30 cellular contexts compared by ENCODE assay signal in genomic region chrX:24805201-24805600, GRCh38.
"Had no signal": no experiment of that assay in that cellular context is flagged by ENCODE, and none has a peak within 500 bp of the region (broad histone marks: within the 10 kb centered on the region; RNA-seq: fewer than 3 reads in every experiment).

No MANE protein-coding gene starts in this region.

- H3K36me3 ChIP-seq: esophagus squamous epithelium, gastroesophageal sphincter, neutrophil, thoracic aorta, uterus had no signal

- ATAC-seq: activated T-helper 17 cell treated with anti-CD3 and anti-CD28 coated beads, Interleukin-2, amount 50 U/mL, for 72 hours; gastroesophageal sphincter; left cardiac atrium; psoas muscle; right cardiac atrium; stimulated activated naive CD8-positive, alpha-beta T cell treated with anti-CD3 and anti-CD28 coated beads, Interleukin-15, Interleukin-2, amounts not matched to agents 100 U/mL and 50 U/mL, for 24 hours; T-helper 17 cell had no signal

- DNase-seq: activated CD4-positive, alpha-beta memory T cell treated with anti-CD3 and anti-CD28 coated beads for 36 hours; activated CD4-positive, alpha-beta T cell treated with anti-CD3 and anti-CD28 coated beads, Interleukin-2, amount 10 ng/mL, durations not matched to agents 24 days and 14 days; activated CD4-positive, CD25-positive, alpha-beta regulatory T cell treated with anti-CD3 and anti-CD28 coated beads, Interleukin-2, amount 50 U/mL, for 72 hours; activated CD8-positive, alpha-beta memory T cell treated with anti-CD3 and anti-CD28 coated beads, Interleukin-2, amount 50 U/mL, for 4 hours; activated gamma-delta T cell treated with Interleukin-2 at 50 U/mL for 16 hours; activated naive CD4-positive, alpha-beta T cell treated with anti-CD3 and anti-CD28 coated beads, Interleukin-2, amount 50 U/mL, for 16 hours; activated T-cell treated with anti-CD3 and anti-CD28 coated beads, Interleukin-2, amount 50 U/mL, for 24 hours; amniotic stem cell; esophagus squamous epithelium; hippocampal formation; left cardiac atrium; mammary epithelial cell; psoas muscle; right cardiac atrium; stimulated activated CD4-positive, alpha-beta T cell treated with anti-CD3 and anti-CD28 coated beads, Interleukin-2, amount 100 ng/mL, for 48 hours; stimulated activated naive CD8-positive, alpha-beta T cell treated with anti-CD3 and anti-CD28 coated beads, Interleukin-15, Interleukin-2, amounts not matched to agents 100 U/mL and 50 U/mL, for 24 hours; T-helper 17 cell; T1000; trophoblast cell; uterus had no signal

- H3K9ac ChIP-seq: parathyroid adenoma had no signal

- FAIRE-seq: keratinocyte had no signal

- H2AFZ ChIP-seq: parathyroid adenoma had no signal

- H3K27ac ChIP-seq: epithelial cell of prostate, esophagus squamous epithelium, gastroesophageal sphincter, neutrophil, parathyroid adenoma, psoas muscle, thoracic aorta, uterus had no signal

- H3K79me2 ChIP-seq: parathyroid adenoma had no signal

- H3K9me3 ChIP-seq: esophagus squamous epithelium, gastroesophageal sphincter, neutrophil, psoas muscle, thoracic aorta, uterus had no signal

- H3K4me3 Mint-ChIP-seq: activated CD4-positive, alpha-beta memory T cell treated with anti-CD3 and anti-CD28 coated beads for 36 hours; activated CD4-positive, alpha-beta T cell treated with anti-CD3 and anti-CD28 coated beads, Interleukin-2, amount 10 ng/mL, durations not matched to agents 24 days and 14 days; activated T-cell treated with anti-CD3 and anti-CD28 coated beads, Interleukin-2, amount 50 U/mL, for 24 hours; activated T-helper 17 cell treated with anti-CD3 and anti-CD28 coated beads, Interleukin-2, amount 50 U/mL, for 72 hours; central memory CD8-positive, alpha-beta T cell; dendritic cell treated with granulocyte-macrophage colony-stimulating factor and Interleukin-4, amounts not matched to agents 40 ng/mL and 50 ng/mL, for 4 days; nephron; T-helper 17 cell had no signal

- H3K4me3 ChIP-seq: esophagus squamous epithelium, gastroesophageal sphincter, psoas muscle, thoracic aorta, uterus had no signal

- H3K27me3 Mint-ChIP-seq: activated CD4-positive, alpha-beta memory T cell treated with anti-CD3 and anti-CD28 coated beads for 36 hours; activated CD4-positive, alpha-beta T cell treated with anti-CD3 and anti-CD28 coated beads, Interleukin-2, amount 10 ng/mL, durations not matched to agents 24 days and 14 days; activated T-helper 17 cell treated with anti-CD3 and anti-CD28 coated beads, Interleukin-2, amount 50 U/mL, for 72 hours; central memory CD8-positive, alpha-beta T cell; dendritic cell treated with granulocyte-macrophage colony-stimulating factor and Interleukin-4, amounts not matched to agents 40 ng/mL and 50 ng/mL, for 4 days; T-helper 17 cell had no signal

- H3K4me1 Mint-ChIP-seq: activated T-helper 17 cell treated with anti-CD3 and anti-CD28 coated beads, Interleukin-2, amount 50 U/mL, for 72 hours; central memory CD8-positive, alpha-beta T cell had no signal

- H3K27ac Mint-ChIP-seq: activated CD4-positive, alpha-beta memory T cell treated with anti-CD3 and anti-CD28 coated beads for 36 hours; activated CD4-positive, alpha-beta T cell treated with anti-CD3 and anti-CD28 coated beads, Interleukin-2, amount 10 ng/mL, durations not matched to agents 24 days and 14 days; activated T-cell treated with anti-CD3 and anti-CD28 coated beads, Interleukin-2, amount 50 U/mL, for 24 hours; activated T-helper 17 cell treated with anti-CD3 and anti-CD28 coated beads, Interleukin-2, amount 50 U/mL, for 72 hours; dendritic cell treated with granulocyte-macrophage colony-stimulating factor and Interleukin-4, amounts not matched to agents 40 ng/mL and 50 ng/mL, for 4 days; nephron; T-helper 17 cell had no signal

- H3K9me3 Mint-ChIP-seq: activated CD4-positive, alpha-beta memory T cell treated with anti-CD3 and anti-CD28 coated beads for 36 hours; activated CD4-positive, alpha-beta T cell treated with anti-CD3 and anti-CD28 coated beads, Interleukin-2, amount 10 ng/mL, durations not matched to agents 24 days and 14 days; activated T-cell treated with anti-CD3 and anti-CD28 coated beads, Interleukin-2, amount 50 U/mL, for 24 hours; activated T-helper 17 cell treated with anti-CD3 and anti-CD28 coated beads, Interleukin-2, amount 50 U/mL, for 72 hours; central memory CD8-positive, alpha-beta T cell; dendritic cell treated with granulocyte-macrophage colony-stimulating factor and Interleukin-4, amounts not matched to agents 40 ng/mL and 50 ng/mL, for 4 days; nephron had no signal

- H3K4me1 ChIP-seq: esophagus squamous epithelium, gastroesophageal sphincter, parathyroid adenoma, psoas muscle, uterus had no signal

- H3K27me3 ChIP-seq: esophagus squamous epithelium, gastroesophageal sphincter, neutrophil, uterus had no signal
